In the genomic region with DNA sequence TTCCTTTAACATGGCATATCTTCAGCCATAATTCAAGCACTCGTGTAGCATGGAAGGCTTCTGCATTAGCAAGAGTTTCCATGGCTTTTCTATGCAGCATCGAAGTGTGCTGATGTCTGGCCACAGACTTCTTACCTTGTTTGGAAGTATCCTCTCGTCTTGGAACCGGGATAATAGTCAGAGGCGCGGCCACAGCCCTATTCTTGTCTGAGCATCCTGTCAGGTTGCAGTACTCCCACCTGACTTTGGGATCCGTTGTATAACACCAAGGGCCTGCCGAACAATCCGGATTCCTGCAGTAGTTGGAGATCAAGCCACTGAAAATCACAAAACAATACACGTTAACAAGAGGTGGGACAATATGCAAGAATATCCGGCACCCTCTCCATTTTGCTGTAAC, we compare ENCODE assay signal across 26 cellular contexts.
"Had no signal": no experiment of that assay in that cellular context is flagged by ENCODE, and none has a peak within 500 bp of the region (broad histone marks: within the 10 kb centered on the region; RNA-seq: fewer than 3 reads in every experiment).

No MANE protein-coding gene starts in this region.

- H3K36me3 ChIP-seq: stomach, suprapubic skin, thoracic aorta, thyroid gland, transverse colon, upper lobe of left lung, upper lobe of right lung, uterus, vagina had no signal

- H3K4me3 ChIP-seq: stomach, suprapubic skin, testis, thoracic aorta, thyroid gland, tibial artery, tibial nerve, transverse colon, upper lobe of left lung, upper lobe of right lung, uterus, vagina had no signal

- DNase-seq: stimulated activated CD4-positive, alpha-beta T cell treated with anti-CD3 and anti-CD28 coated beads, Interleukin-2, amount 100 ng/mL, for 48 hours; stimulated activated CD4-positive, alpha-beta T cell treated with anti-CD3 and anti-CD28 coated beads, Interleukin-4, amount 100 ng/mL, for 1 hour; stimulated activated CD4-positive, alpha-beta T cell treated with anti-CD3 and anti-CD28 coated beads, Interleukin-4, amount 100 ng/mL, for 24 hours; stimulated activated CD4-positive, alpha-beta T cell treated with anti-CD3 and anti-CD28 coated beads, Interleukin-4, amount 100 ng/mL, for 4 hours; stimulated activated CD8-positive, alpha-beta memory T cell treated with anti-CD3 and anti-CD28 coated beads, Interleukin-4, amount 100 ng/mL, for 48 hours; stimulated activated naive B cell treated with anti-CD40 and anti-IgM and Interleukin-4, amounts not matched to agents 10 μg/mL and 1 μg/mL and 100 μg/mL, for 72 hours; stimulated activated naive CD4-positive, alpha-beta T cell; stimulated activated naive CD4-positive, alpha-beta T cell treated with Interleukin-2 at 50 U/mL for 16 hours; stimulated activated naive CD8-positive, alpha-beta T cell treated with anti-CD3 and anti-CD28 coated beads, Interleukin-15, amount 100 ng/mL, for 72 hours; stimulated activated naive CD8-positive, alpha-beta T cell treated with anti-CD3 and anti-CD28 coated beads, Interleukin-15, Interleukin-2, amounts not matched to agents 100 U/mL and 50 U/mL, for 24 hours; stomach; substantia nigra; testis; thyroid gland; tibial artery; transverse colon; trophoblast cell; upper lobe of left lung; upper lobe of right lung; uterus had no signal

- H3K27me3 ChIP-seq: stomach, suprapubic skin, testis, thyroid gland, tibial artery, tibial nerve, transverse colon, upper lobe of left lung, upper lobe of right lung, uterus, vagina had no signal

- H3K27ac ChIP-seq: stomach, suprapubic skin, testis, thoracic aorta, thyroid gland, tibial artery, tibial nerve, transverse colon, upper lobe of left lung, upper lobe of right lung, uterus, vagina had no signal

- H3K9me3 ChIP-seq: stomach, suprapubic skin, testis, thoracic aorta, thyroid gland, tibial artery, tibial nerve, transverse colon, upper lobe of left lung, upper lobe of right lung, uterus, vagina had no signal

- ATAC-seq: stimulated activated effector memory CD8-positive, alpha-beta T cell treated with anti-CD3 and anti-CD28 coated beads, Interleukin-12 subunit alpha, Interleukin-12 subunit beta, amount 100 ng/mL, for 72 hours; stimulated activated memory B cell treated with anti-CD40 and anti-IgM and Interleukin-4, amounts not matched to agents 10 μg/mL and 1 μg/mL and 100 μg/mL, for 72 hours; stimulated activated naive B cell treated with anti-CD40 and anti-IgM and Interleukin-4, amounts not matched to agents 10 μg/mL and 1 μg/mL and 100 μg/mL, for 72 hours; stimulated activated naive CD8-positive, alpha-beta T cell treated with anti-CD3 and anti-CD28 coated beads, Interleukin-15, amount 100 ng/mL, for 72 hours; stimulated activated naive CD8-positive, alpha-beta T cell treated with anti-CD3 and anti-CD28 coated beads, Interleukin-15, Interleukin-2, amounts not matched to agents 100 U/mL and 50 U/mL, for 24 hours; upper lobe of right lung had no signal

- H3K4me1 ChIP-seq: stomach, suprapubic skin, testis, thyroid gland, tibial artery, tibial nerve, transverse colon, upper lobe of left lung, upper lobe of right lung, uterus, vagina had no signal
